In the genomic region with DNA sequence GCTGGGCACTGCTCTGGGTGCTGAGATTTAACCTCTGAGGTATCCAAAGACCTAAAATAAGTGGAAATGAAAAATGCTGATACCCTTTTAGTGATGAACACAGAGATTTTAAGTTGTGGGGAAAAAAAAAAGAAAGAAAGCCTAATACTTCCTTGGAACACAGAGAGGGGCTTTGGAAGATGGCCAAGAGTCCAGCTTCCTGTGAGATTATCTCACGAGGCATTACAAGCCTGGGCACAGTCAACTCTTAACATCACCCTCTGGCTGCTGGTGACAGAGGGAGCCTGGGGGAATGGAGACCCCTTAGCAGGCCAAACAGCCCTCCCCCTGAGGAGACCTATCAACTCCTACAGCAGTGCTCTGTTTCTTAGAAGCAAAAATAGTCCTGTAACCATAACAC, we compare ENCODE assay signal across 16 cellular contexts. TPM values are rescaled to one million over a fixed set of nuclear protein-coding genes. Genes with fewer than 3 reads are reported as not detected.
DNase-seq lines count a peak whose midpoint lies in the region; ATAC-seq and TF ChIP-seq lines count a peak whose summit lies in the region.
"Had no signal": no experiment of that assay in that cellular context is flagged by ENCODE, and none has a peak within 500 bp of the region (broad histone marks: within the 10 kb centered on the region; RNA-seq: fewer than 3 reads in every experiment).

No MANE protein-coding gene starts in this region.

- H3K9me3 Mint-ChIP-seq in Caco-2 (ENCODE audit: unreplicated experiment) (no peaks in the 10 kb centered on the region), natural killer cell (no peaks in the 10 kb centered on the region), Calu3 (ENCODE audit: low read depth, unreplicated experiment) (no peaks in the 10 kb centered on the region)
- H3K9me3 Mint-ChIP-seq in activated naive CD8-positive, alpha-beta T cell treated with anti-CD3 and anti-CD28 coated beads, Interleukin-2, amount 50 U/mL, for 24 hours: peaks cover 6% of the 10 kb centered on the region

- in situ Hi-C loops in GM13976 (cut with MboI; ENCODE audit: low sequenced_read_pairs, unreplicated experiment) (no loop called here), brain microvascular endothelial cell (cut with HindIII; ENCODE audit: low pct_ligation_motif_present, low sequenced_read_pairs) (no loop called here)

- H3K27me3 ChIP-seq in A673 (replicated peaks; ENCODE audit: insufficient read depth, low read depth, low read length, poor library complexity): no peaks in the 10 kb centered on the region
- H3K27me3 ChIP-seq in Caco-2 (replicated peaks; ENCODE audit: control insufficient read depth, insufficient read depth, low read length): no peaks in the 10 kb centered on the region
- no peaks in the 10 kb centered on the region for H3K27me3 ChIP-seq in ovary
- H3K27me3 ChIP-seq in brain microvascular endothelial cell (replicated peaks): no peaks in the 10 kb centered on the region

- no peaks in the 10 kb centered on the region for H3K27me3 Mint-ChIP-seq in Caco-2 (ENCODE audit: insufficient read depth, unreplicated experiment)
- H3K27me3 Mint-ChIP-seq in activated naive CD8-positive, alpha-beta T cell treated with anti-CD3 and anti-CD28 coated beads, Interleukin-2, amount 50 U/mL, for 24 hours: no peaks in the 10 kb centered on the region
- no peaks in the 10 kb centered on the region for H3K27me3 Mint-ChIP-seq in natural killer cell (ENCODE audit: low read depth in 2 of 2)
- no peaks in the 10 kb centered on the region for H3K27me3 Mint-ChIP-seq in Calu3 (ENCODE audit: unreplicated experiment)

- H3K27ac Mint-ChIP-seq in Caco-2 (ENCODE audit: unreplicated experiment) (peak overlapping the region; percentile 5), natural killer cell (peak overlapping the region; percentile 94 to 99), Calu3 (ENCODE audit: unreplicated experiment) (no peak overlapping the region)
- peak overlapping the region; percentile 36 for H3K27ac Mint-ChIP-seq in activated naive CD8-positive, alpha-beta T cell treated with anti-CD3 and anti-CD28 coated beads, Interleukin-2, amount 50 U/mL, for 24 hours

- TF ChIP-seq EP300 in ovary (IDR thresholded peaks at IDR 0.05): no peak

- intact Hi-C loops in A673 (cut with micrococcal nuclease; ENCODE audit: unreplicated experiment): no loop called here
- intact Hi-C loops in Caco-2 (cut with micrococcal nuclease; ENCODE audit: unreplicated experiment): no loop called here
- intact Hi-C loops in natural killer cell (cut with micrococcal nuclease): no loop called here
- intact Hi-C loops in ovary (cut with DNase I): no loop called here
- intact Hi-C loops in Calu3 (cut with micrococcal nuclease; ENCODE audit: unreplicated experiment): no loop called here

- WGBS in ovary, 3 donors: 20 to 38% (median 29%) methylated on average over 1 of the region's 1 CpG

- no peaks in the 10 kb centered on the region for H3K36me3 ChIP-seq in A673 (ENCODE audit: insufficient read depth, low read length, poor library complexity, severe bottlenecking)
- no peaks in the 10 kb centered on the region for H3K36me3 ChIP-seq in Caco-2 (ENCODE audit: control insufficient read depth, insufficient read depth, low read length)
- no peaks in the 10 kb centered on the region for H3K36me3 ChIP-seq in ovary
- H3K36me3 ChIP-seq in brain microvascular endothelial cell (replicated peaks): no peaks in the 10 kb centered on the region

- H3K4me3 Mint-ChIP-seq in Caco-2 (ENCODE audit: unreplicated experiment) (no peak overlapping the region), natural killer cell (no peak overlapping the region), Calu3 (ENCODE audit: low read depth, unreplicated experiment) (no peak overlapping the region)
- no peak overlapping the region for H3K4me3 Mint-ChIP-seq in activated naive CD8-positive, alpha-beta T cell treated with anti-CD3 and anti-CD28 coated beads, Interleukin-2, amount 50 U/mL, for 24 hours

- peak; percentile 60 for DNase-seq in A673 (ENCODE audit: low spot score)
- DNase-seq in Caco-2: no peak
- DNase-seq in activated naive CD8-positive, alpha-beta T cell treated with anti-CD3 and anti-CD28 coated beads, Interleukin-2, amount 50 U/mL, for 24 hours: no peak
- no peak for DNase-seq in natural killer cell
- DNase-seq in ovary: no peak
- DNase-seq in GM13976 (ENCODE audit: low spot score): no peak
- DNase-seq in brain microvascular endothelial cell: no peak
- no peak for DNase-seq in Calu3
- DNase-seq: activated CD4-positive, alpha-beta T cell treated with anti-CD3 and anti-CD28 coated beads for 48 hours; mesenchymal stem cell; NCI-H1092 treated with DMSO at 0.1 percent for 48 hours; nucleus accumbens; SIG-M5; T1000 had no signal

- H3K4me1 ChIP-seq in A673 (ENCODE audit: insufficient read depth, low read length, poor library complexity, severe bottlenecking): peaks cover 35% of the 10 kb centered on the region
- H3K4me1 ChIP-seq in Caco-2: peaks cover 49% of the 10 kb centered on the region
- H3K4me1 ChIP-seq in ovary (ENCODE audit: insufficient read depth): peaks cover 2% of the 10 kb centered on the region

- H3K4me3 ChIP-seq in A673 (ENCODE audit: low read depth, low read length, poor library complexity, severe bottlenecking) (no peak overlapping the region), Caco-2 (ENCODE audit: low read depth, low read length) (no peak overlapping the region), ovary (no peak overlapping the region), brain microvascular endothelial cell (ENCODE audit: low read depth, low read length) (no peak overlapping the region)

- BruUV-seq in A673 (replicated peaks; lab: Mats Ljungman, UMichigan) (no TSS peak), Caco-2 (replicated peaks; lab: Mats Ljungman, UMichigan) (no TSS peak), Calu3 (replicated peaks; lab: Mats Ljungman, UMichigan) (no TSS peak)

- TF ChIP-seq POLR2A in ovary (IDR thresholded peaks at IDR 0.05): no peak

- H3K9me3 ChIP-seq in A673 (ENCODE audit: low read depth, low read length, poor library complexity, severe bottlenecking) (no peaks in the 10 kb centered on the region), Caco-2 (peaks cover 7% of the 10 kb centered on the region; the same call in 1 of the 2 replicates), ovary (no peaks in the 10 kb centered on the region)

- POLR2A ChIA-PET in A673 (lab: Charles Lee; ENCODE audit: low non-redundant PET): no interaction called here
- POLR2A ChIA-PET in Caco-2 (lab: Charles Lee): no interaction called here

- CTCF ChIA-PET in A673 (lab: Charles Lee) (no interaction called here), Caco-2 (lab: Charles Lee) (no interaction called here), Calu3 (lab: Charles Lee) (interaction anchor here (0.6 kb wide), 2 partner anchors 33 to 115 kb away, joined by 9 to 14 read pairs; no protein-coding TSS in a partner anchor)

- H3K4me1 Mint-ChIP-seq in Caco-2 (ENCODE audit: low read depth, unreplicated experiment) (peaks cover 27% of the 10 kb centered on the region), natural killer cell (peaks cover 26 to 32% of the 10 kb centered on the region in 2 donors), Calu3 (ENCODE audit: low read depth, unreplicated experiment) (peaks cover 25% of the 10 kb centered on the region)
- H3K4me1 Mint-ChIP-seq in activated naive CD8-positive, alpha-beta T cell treated with anti-CD3 and anti-CD28 coated beads, Interleukin-2, amount 50 U/mL, for 24 hours: peaks cover 39% of the 10 kb centered on the region

- ATAC-seq in activated naive CD8-positive, alpha-beta T cell treated with anti-CD3 and anti-CD28 coated beads, Interleukin-2, amount 50 U/mL, for 24 hours: no peak
- ATAC-seq in natural killer cell: no peak

- no peak for TF ChIP-seq CTCF in A673 (conservative IDR thresholded peaks at IDR 0.05; ENCODE audit: low read depth, low read length)
- no peak for TF ChIP-seq CTCF in Caco-2 (IDR thresholded peaks at IDR 0.05; ENCODE audit: insufficient read depth in 1 of 2, low read depth in 1 of 2, low read length in 1 of 2, severe bottlenecking in 1 of 2, unreplicated experiment in 1 of 2)
- TF ChIP-seq CTCF in natural killer cell (IDR thresholded peaks at IDR 0.05): no peak
- TF ChIP-seq CTCF in ovary (IDR thresholded peaks at IDR 0.05): no peak
- no peak for TF ChIP-seq CTCF in GM13976 (IDR thresholded peaks at IDR 0.05; ENCODE audit: borderline replicate concordance, control extremely low read depth, extremely low read depth, insufficient read depth, missing control alignments)
- TF ChIP-seq CTCF in brain microvascular endothelial cell (IDR thresholded peaks at IDR 0.05; ENCODE audit: low read depth, low read length, missing control alignments): no peak
- no peak for TF ChIP-seq CTCF in Calu3 (IDR thresholded peaks at IDR 0.05; ENCODE audit: unreplicated experiment)

- H3K36me3 Mint-ChIP-seq in Caco-2 (ENCODE audit: insufficient read depth, unreplicated experiment) (peaks cover 6% of the 10 kb centered on the region), natural killer cell (no peaks in the 10 kb centered on the region), Calu3 (ENCODE audit: insufficient read depth, unreplicated experiment) (peaks cover 16% of the 10 kb centered on the region)
- peaks cover 7% of the 10 kb centered on the region for H3K36me3 Mint-ChIP-seq in activated naive CD8-positive, alpha-beta T cell treated with anti-CD3 and anti-CD28 coated beads, Interleukin-2, amount 50 U/mL, for 24 hours (ENCODE audit: low read depth)

- H3K27ac ChIP-seq in A673 (ENCODE audit: low read depth, low read length, poor library complexity, severe bottlenecking) (peak overlapping the region; percentile 99), ovary (no peak overlapping the region), brain microvascular endothelial cell (no peak overlapping the region)
- H3K27ac ChIP-seq: epithelial cell of prostate had no signal

RNA-seq across cellular contexts. Expression of gene BTN2A1, which starts 19.7 kb away (rescaled TPM):
- total RNA-seq in A673 (2021) (29.8 and 32.2 TPM in 2 replicates), Caco-2 (2022) (13.9 and 15.0 TPM in 2 replicates), natural killer cell (10 to 100 TPM; 33.8 to 51.2 (median 43.3) TPM), ovary (10 to 100 TPM in 6 of 7 donors, 1 to 10 TPM in 1; 9.0 to 23.2 (median 17.7) TPM), Calu3 (2022) (29.4 and 32.5 TPM in 2 replicates)
- polyA plus RNA-seq in ovary: 10 to 100 TPM; 20.5 to 33.3 TPM

RNA-seq across cellular contexts. Expression of gene BTN1A1, which starts 22.7 kb away (rescaled TPM):
- not detected in 2 replicates for total RNA-seq in A673 (2021)
- total RNA-seq in Caco-2 (2022): 7.3 and 8.3 TPM in 2 replicates
- not detected for total RNA-seq in natural killer cell
- total RNA-seq in ovary: not detected
- polyA plus RNA-seq in ovary: under 1 TPM; 0.02 to 0.05 TPM
- total RNA-seq in Calu3 (2022): not detected in 2 replicates
- total RNA-seq: glomerular endothelial cell had no signal

RNA-seq across cellular contexts. Expression of gene BTN3A3, which starts 37.1 kb away (rescaled TPM):
- total RNA-seq in A673 (2021): 12.2 and 12.7 TPM in 2 replicates
- total RNA-seq in Caco-2 (2022): 0.32 and 0.98 TPM in 2 replicates
- total RNA-seq in natural killer cell: 100 to 1,000 TPM in 2 of 3 donors, 10 to 100 TPM in 1; 88.1 to 154 (median 142) TPM
- total RNA-seq in ovary: 10 to 100 TPM; 13.6 to 19.5 (median 18.0) TPM
- polyA plus RNA-seq in ovary: 10 to 100 TPM; 13.8 to 72.3 TPM
- total RNA-seq in Calu3 (2022): 15.5 and 20.6 TPM in 2 replicates
